Comparison of ENCODE assay signal across 1 cellular context in the genomic region with DNA sequence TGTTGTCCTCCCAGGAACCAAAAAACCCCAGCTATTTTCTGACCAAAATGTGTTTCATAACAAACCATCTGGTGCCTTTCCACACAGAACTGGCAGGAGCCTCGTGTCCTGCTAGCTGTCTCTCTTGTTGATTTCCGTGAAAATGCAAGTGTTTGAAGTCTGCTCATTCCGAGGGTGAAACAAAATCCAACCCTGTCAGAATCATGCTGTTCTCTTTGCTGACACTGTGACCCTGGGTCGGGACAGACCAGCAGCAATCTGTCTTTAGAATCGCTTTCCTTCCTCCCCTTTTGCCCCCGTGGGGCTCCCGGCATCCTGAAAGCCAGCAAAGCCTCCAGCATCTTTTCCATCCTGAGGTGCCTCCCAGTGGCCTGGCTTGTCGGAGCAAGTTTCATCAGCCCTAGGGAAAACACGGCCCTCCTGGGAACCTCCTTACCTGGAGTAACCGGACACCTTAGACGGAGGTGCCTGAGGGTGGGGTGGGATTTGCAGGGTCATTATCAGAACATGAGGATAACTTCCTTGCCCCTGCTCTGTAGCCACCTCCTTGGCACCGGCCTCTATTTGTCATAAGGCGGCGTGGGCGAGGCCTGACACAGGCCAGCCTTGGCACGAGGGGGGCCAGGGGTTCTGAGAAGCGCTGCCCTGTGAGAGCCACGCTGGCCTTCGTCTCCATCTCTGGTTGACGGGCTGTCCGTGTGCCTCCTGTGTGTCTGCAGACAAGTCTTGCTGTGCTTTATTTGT.
A peak's percentile ranks its signal among the peaks of the same experiment; 100 is the strongest.
TF ChIP-seq lines count a peak whose summit lies in the region.

No MANE protein-coding gene starts in this region.

TF ChIP-seq in HEK293, 187 proteins besides CTCF, POLR2A, EP300 and RAD21 (continued from another document):
- TF ChIP-seq, protein P1, sequence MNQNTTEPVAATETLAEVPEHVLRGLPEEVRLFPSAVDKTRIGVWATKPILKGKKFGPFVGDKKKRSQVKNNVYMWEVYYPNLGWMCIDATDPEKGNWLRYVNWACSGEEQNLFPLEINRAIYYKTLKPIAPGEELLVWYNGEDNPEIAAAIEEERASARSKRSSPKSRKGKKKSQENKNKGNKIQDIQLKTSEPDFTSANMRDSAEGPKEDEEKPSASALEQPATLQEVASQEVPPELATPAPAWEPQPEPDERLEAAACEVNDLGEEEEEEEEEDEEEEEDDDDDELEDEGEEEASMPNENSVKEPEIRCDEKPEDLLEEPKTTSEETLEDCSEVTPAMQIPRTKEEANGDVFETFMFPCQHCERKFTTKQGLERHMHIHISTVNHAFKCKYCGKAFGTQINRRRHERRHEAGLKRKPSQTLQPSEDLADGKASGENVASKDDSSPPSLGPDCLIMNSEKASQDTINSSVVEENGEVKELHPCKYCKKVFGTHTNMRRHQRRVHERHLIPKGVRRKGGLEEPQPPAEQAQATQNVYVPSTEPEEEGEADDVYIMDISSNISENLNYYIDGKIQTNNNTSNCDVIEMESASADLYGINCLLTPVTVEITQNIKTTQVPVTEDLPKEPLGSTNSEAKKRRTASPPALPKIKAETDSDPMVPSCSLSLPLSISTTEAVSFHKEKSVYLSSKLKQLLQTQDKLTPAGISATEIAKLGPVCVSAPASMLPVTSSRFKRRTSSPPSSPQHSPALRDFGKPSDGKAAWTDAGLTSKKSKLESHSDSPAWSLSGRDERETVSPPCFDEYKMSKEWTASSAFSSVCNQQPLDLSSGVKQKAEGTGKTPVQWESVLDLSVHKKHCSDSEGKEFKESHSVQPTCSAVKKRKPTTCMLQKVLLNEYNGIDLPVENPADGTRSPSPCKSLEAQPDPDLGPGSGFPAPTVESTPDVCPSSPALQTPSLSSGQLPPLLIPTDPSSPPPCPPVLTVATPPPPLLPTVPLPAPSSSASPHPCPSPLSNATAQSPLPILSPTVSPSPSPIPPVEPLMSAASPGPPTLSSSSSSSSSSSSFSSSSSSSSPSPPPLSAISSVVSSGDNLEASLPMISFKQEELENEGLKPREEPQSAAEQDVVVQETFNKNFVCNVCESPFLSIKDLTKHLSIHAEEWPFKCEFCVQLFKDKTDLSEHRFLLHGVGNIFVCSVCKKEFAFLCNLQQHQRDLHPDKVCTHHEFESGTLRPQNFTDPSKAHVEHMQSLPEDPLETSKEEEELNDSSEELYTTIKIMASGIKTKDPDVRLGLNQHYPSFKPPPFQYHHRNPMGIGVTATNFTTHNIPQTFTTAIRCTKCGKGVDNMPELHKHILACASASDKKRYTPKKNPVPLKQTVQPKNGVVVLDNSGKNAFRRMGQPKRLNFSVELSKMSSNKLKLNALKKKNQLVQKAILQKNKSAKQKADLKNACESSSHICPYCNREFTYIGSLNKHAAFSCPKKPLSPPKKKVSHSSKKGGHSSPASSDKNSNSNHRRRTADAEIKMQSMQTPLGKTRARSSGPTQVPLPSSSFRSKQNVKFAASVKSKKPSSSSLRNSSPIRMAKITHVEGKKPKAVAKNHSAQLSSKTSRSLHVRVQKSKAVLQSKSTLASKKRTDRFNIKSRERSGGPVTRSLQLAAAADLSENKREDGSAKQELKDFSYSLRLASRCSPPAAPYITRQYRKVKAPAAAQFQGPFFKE (tag by site-specific recombination; IDR thresholded peaks at IDR 0.05; ENCODE audit: borderline replicate concordance): no peak
- no peak for TF ChIP-seq ZNF501 (tag by site-specific recombination; IDR thresholded peaks at IDR 0.05)
- no peak for TF ChIP-seq HOXA7 (CRISPR knock-in tag; IDR thresholded peaks at IDR 0.05; ENCODE audit: borderline replicate concordance)
- TF ChIP-seq PATZ1 (tag by site-specific recombination; IDR thresholded peaks at IDR 0.05): no peak
- TF ChIP-seq REPIN1 (tag by site-specific recombination; IDR thresholded peaks at IDR 0.05; ENCODE audit: low read depth): no peak
- TF ChIP-seq TRIM28 (IDR thresholded peaks at IDR 0.05; ENCODE audit: borderline replicate concordance, low read length): no peak
- TF ChIP-seq ZFHX2 (tag by site-specific recombination; conservative IDR thresholded peaks at IDR 0.05): 0 out of 2 replicates have a peak, but pooled peaks have one; percentile 24
- TF ChIP-seq ZNF335 (tag by site-specific recombination; conservative IDR thresholded peaks at IDR 0.05): peak; percentile 71
- TF ChIP-seq ZNF596 (tag by site-specific recombination; IDR thresholded peaks at IDR 0.05): no peak
- TF ChIP-seq EGR2 (tag by site-specific recombination; IDR thresholded peaks at IDR 0.05; ENCODE audit: low read depth): 0 out of 2 replicates have a peak, but pooled peaks have one; percentile 9
- TF ChIP-seq ZNF221 (tag by site-specific recombination; IDR thresholded peaks at IDR 0.05; ENCODE audit: borderline replicate concordance): no peak
- TF ChIP-seq KLF9 (tag by site-specific recombination; IDR thresholded peaks at IDR 0.05; ENCODE audit: low read depth): no peak
- TF ChIP-seq SP7 (tag by site-specific recombination; IDR thresholded peaks at IDR 0.05): no peak; the same call in 1 of the 2 replicates
- TF ChIP-seq OVOL3 (tag by site-specific recombination; IDR thresholded peaks at IDR 0.05): no peak
- TF ChIP-seq ZNF416 (tag by site-specific recombination; IDR thresholded peaks at IDR 0.05): no peak
- TF ChIP-seq, protein P2, sequence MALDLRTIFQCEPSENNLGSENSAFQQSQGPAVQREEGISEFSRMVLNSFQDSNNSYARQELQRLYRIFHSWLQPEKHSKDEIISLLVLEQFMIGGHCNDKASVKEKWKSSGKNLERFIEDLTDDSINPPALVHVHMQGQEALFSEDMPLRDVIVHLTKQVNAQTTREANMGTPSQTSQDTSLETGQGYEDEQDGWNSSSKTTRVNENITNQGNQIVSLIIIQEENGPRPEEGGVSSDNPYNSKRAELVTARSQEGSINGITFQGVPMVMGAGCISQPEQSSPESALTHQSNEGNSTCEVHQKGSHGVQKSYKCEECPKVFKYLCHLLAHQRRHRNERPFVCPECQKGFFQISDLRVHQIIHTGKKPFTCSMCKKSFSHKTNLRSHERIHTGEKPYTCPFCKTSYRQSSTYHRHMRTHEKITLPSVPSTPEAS (tag by site-specific recombination; IDR thresholded peaks at IDR 0.05): no peak
- no peak for TF ChIP-seq ZNF560 (tag by site-specific recombination; IDR thresholded peaks at IDR 0.05; ENCODE audit: borderline replicate concordance)
- no peak for TF ChIP-seq ZNF660 (tag by site-specific recombination; IDR thresholded peaks at IDR 0.05)
- peak; percentile 42 for TF ChIP-seq GLIS1 (tag by site-specific recombination; IDR thresholded peaks at IDR 0.05)
- no peak for TF ChIP-seq ZBTB10 (tag by site-specific recombination; IDR thresholded peaks at IDR 0.05)
- no peak for TF ChIP-seq BCL11A (tag by site-specific recombination; IDR thresholded peaks at IDR 0.05; ENCODE audit: low read depth)
- no peak for TF ChIP-seq ZNF350 (tag by site-specific recombination; IDR thresholded peaks at IDR 0.05)
- 0 out of 2 replicates have a peak, but pooled peaks have one; percentile 23 for TF ChIP-seq KLF1 (tag by site-specific recombination; IDR thresholded peaks at IDR 0.05)
- TF ChIP-seq, protein P3, sequence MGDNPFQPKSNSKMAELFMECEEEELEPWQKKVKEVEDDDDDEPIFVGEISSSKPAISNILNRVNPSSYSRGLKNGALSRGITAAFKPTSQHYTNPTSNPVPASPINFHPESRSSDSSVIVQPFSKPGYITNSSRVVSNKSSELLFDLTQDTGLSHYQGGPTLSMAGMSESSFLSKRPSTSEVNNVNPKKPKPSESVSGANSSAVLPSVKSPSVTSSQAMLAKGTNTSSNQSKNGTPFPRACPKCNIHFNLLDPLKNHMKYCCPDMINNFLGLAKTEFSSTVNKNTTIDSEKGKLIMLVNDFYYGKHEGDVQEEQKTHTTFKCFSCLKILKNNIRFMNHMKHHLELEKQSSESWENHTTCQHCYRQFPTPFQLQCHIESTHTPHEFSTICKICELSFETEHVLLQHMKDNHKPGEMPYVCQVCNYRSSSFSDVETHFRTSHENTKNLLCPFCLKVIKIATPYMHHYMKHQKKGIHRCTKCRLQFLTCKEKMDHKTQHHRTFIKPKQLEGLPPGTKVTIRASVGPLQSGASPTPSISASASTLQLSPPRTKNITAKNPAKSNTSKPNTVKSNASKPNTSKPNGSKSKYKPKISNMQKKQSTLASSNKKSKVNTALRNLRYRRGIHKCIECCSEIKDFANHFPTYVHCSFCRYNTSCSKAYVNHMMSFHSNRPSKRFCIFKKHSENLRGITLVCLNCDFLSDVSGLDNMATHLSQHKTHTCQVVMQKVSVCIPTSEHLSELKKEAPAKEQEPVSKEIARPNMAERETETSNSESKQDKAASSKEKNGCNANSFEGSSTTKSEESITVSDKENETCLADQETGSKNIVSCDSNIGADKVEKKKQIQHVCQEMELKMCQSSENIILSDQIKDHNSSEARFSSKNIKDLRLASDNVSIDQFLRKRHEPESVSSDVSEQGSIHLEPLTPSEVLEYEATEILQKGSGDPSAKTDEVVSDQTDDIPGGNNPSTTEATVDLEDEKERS (tag by site-specific recombination; IDR thresholded peaks at IDR 0.05): no peak
- no peak for TF ChIP-seq ZNF133 (tag by site-specific recombination; IDR thresholded peaks at IDR 0.05)
- no peak for TF ChIP-seq YY1 (tag by site-specific recombination; IDR thresholded peaks at IDR 0.05)
